9 cellular contexts compared by ENCODE assay signal in genomic region chr4:24913099-24913445, GRCh38. TPM values are rescaled to one million over a fixed set of nuclear protein-coding genes. Genes with fewer than 3 reads are reported as not detected.
DNase-seq lines count a peak whose midpoint lies in the region; ATAC-seq, FAIRE-seq and TF ChIP-seq lines count a peak whose summit lies in the region.
"Had no signal": no experiment of that assay in that cellular context is flagged by ENCODE, and none has a peak within 500 bp of the region (broad histone marks: within the 10 kb centered on the region; RNA-seq: fewer than 3 reads in every experiment).

No MANE protein-coding gene starts in this region.

- H3K27me3 Mint-ChIP-seq in immature natural killer cell (ENCODE audit: low read depth in 3 of 3), result peaks cover 0 to 15% (median 5%) of the 10 kb centered on the region in 3 donors

- H3K4me1 Mint-ChIP-seq in immature natural killer cell, result peaks cover 2 to 5% of the 10 kb centered on the region in 2 donors

- 9 to 11% (median 9%) methylated on average over 25 to 27 of the region's 27 CpGs for WGBS in small intestine, 3 donors

- H3K4me3 ChIP-seq in HEK293 (ENCODE audit: low read depth, low read length), result peak overlapping the region; percentile 12
- peak overlapping the region; percentile 49 to 53 for H3K4me3 ChIP-seq in small intestine (ENCODE audit: low read depth in 1 of 2, low read length in 2 of 2)

- H3K36me3 Mint-ChIP-seq in immature natural killer cell, result no peaks in the 10 kb centered on the region

- H3K9me3 ChIP-seq in HEK293 (ENCODE audit: control insufficient read depth, insufficient read depth, low read depth, low read length) (no peaks in the 10 kb centered on the region), small intestine (ENCODE audit: control insufficient read depth, low read depth) (no peaks in the 10 kb centered on the region)

- no peak for ATAC-seq in GM21737 (IDR thresholded peaks at IDR 0.05; ENCODE audit: unreplicated experiment)
- ATAC-seq in HG03457 (IDR thresholded peaks at IDR 0.05; ENCODE audit: unreplicated experiment), result no peak

- FAIRE-seq in small intestine (lab: Jason Lieb, UNC), result no peak

- H3K27ac ChIP-seq in HEK293 (ENCODE audit: extremely low read depth, low read depth, low read length) (peak overlapping the region; percentile 22; the same call in 1 of the 2 replicates), angular gyrus (ENCODE audit: low read depth, low read length) (peak overlapping the region; percentile 96), small intestine (ENCODE audit: low read depth in 1 of 2, low read length in 1 of 2) (peak overlapping the region in 1 of 2 donors; percentile 76)

- no peak for TF ChIP-seq CTCF in HEK293 (tag by site-specific recombination; IDR thresholded peaks at IDR 0.05)

- H3K36me3 ChIP-seq in HEK293 (ENCODE audit: control insufficient read depth in 2 of 2, insufficient read depth in 1 of 2, low read length in 2 of 2) (no peaks in the 10 kb centered on the region), small intestine (ENCODE audit: control insufficient read depth in 2 of 2, insufficient read depth in 2 of 2, low read length in 2 of 2) (no peaks in the 10 kb centered on the region)

- POLR2A ChIA-PET in HEK293 (lab: Yijun Ruan, JAX), result no interaction called here

- CTCF ChIA-PET in HEK293 (lab: Yijun Ruan, JAX), result no interaction called here

- peaks cover 0 to 4% (median 2%) of the 10 kb centered on the region in 6 donors for H3K9me3 Mint-ChIP-seq in immature natural killer cell

- no peaks in the 10 kb centered on the region for H3K27me3 ChIP-seq in small intestine (ENCODE audit: control insufficient read depth in 2 of 2, insufficient read depth in 2 of 2, low read length in 2 of 2)

- H3K4me3 Mint-ChIP-seq in immature natural killer cell, result peak overlapping the region; percentile 46 to 86 (median 72)

- H3K4me1 ChIP-seq in HEK293 (ENCODE audit: control insufficient read depth, insufficient read depth, low read length) (no peaks in the 10 kb centered on the region), small intestine (ENCODE audit: control insufficient read depth in 2 of 2, insufficient read depth in 1 of 2, low read depth in 1 of 2, low read length in 1 of 2) (no peaks in the 10 kb centered on the region)

- peak overlapping the region in 1 of 6 donors; percentile 33 for H3K27ac Mint-ChIP-seq in immature natural killer cell

- no peak for DNase-seq in immature natural killer cell
- DNase-seq in small intestine, result no peak
- no peak for DNase-seq in HPDE6-E6E7 (ENCODE audit: extremely low spot score)
- DNase-seq in activated CD4-positive, CD25-positive, alpha-beta regulatory T cell (lab: John Stamatoyannopoulos, UW), result no peak
- DNase-seq: activated CD8-positive, alpha-beta memory T cell treated with anti-CD3 and anti-CD28 coated beads, Interleukin-2, amount 50 U/mL, for 4 hours had no signal

TF ChIP-seq in HEK293, 187 proteins besides CTCF, POLR2A, EP300 and RAD21:
- TF ChIP-seq ZNF488 (tag by site-specific recombination; IDR thresholded peaks at IDR 0.05) (no peak), BCL11B (tag by site-specific recombination; IDR thresholded peaks at IDR 0.05; ENCODE audit: low read depth) (no peak), KLF10 (tag by site-specific recombination; IDR thresholded peaks at IDR 0.05) (no peak), ZNF580 (tag by site-specific recombination; IDR thresholded peaks at IDR 0.05) (no peak), PRDM4 (tag by site-specific recombination; IDR thresholded peaks at IDR 0.05) (no peak), ZNF175 (tag by site-specific recombination; IDR thresholded peaks at IDR 0.05) (no peak), ZBTB8A (tag by site-specific recombination; IDR thresholded peaks at IDR 0.05) (no peak), ZFP41 (tag by site-specific recombination; IDR thresholded peaks at IDR 0.05; ENCODE audit: borderline replicate concordance) (no peak), ZNF169 (tag by site-specific recombination; IDR thresholded peaks at IDR 0.05) (no peak)

RNA-seq across cellular contexts. Expression of gene CCDC149, which starts 0.2 kb away (rescaled TPM):
- under 1 TPM in 1 of 3 donors, not detected in 2; 0.20 TPM for polyA plus RNA-seq in immature natural killer cell
- polyA plus RNA-seq in small intestine, result 1 to 10 TPM; 2.2 to 7.5 (median 2.9) TPM
